1 cellular context compared by ENCODE assay signal in the genomic region with DNA sequence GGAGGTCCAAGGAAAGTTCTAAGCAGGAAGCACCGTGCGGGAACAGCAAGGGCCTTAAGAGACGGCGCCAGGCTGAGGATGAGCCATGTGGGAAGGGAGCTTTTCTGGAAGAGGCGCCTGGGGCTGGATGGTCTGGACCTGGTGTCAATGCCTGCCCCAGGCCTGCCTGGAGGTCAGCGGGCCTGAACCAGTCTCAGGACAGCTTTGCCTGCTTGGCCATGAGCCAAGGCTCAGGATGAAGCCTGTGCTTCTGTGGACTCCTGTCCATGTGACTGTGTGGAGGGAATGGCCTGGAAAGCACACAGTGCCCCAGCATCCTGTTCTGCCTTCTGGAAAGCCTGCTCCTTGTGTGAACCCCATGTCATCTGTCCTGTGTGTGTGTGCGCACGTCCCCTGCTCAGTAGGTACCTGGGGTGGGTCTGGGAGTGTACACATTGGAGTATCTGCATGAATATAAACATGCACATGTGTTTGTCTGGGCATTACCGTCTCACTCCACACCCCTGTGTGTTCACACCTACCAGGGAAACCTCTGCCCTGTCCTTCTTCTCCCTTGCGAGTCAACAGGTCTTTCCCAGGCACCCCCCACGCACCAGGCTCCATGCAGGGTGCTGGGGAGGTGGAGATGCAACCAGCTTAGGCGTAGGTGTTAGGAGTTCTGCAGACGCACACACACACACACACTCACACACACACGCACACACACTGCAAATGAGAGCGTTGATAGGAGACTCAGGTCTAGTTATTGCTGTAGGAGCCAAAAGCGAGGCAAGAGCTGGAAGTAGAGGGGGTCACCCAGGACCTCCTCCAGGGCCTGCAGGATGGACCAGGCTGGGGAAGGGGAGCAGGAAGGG.
TF ChIP-seq lines count a peak whose summit lies in the region.

No MANE protein-coding gene starts in this region.

TF ChIP-seq in H1, 55 proteins besides CTCF, POLR2A, EP300 and RAD21:
- TF ChIP-seq SIRT6 (IDR thresholded peaks at IDR 0.05; ENCODE audit: low read length): no peak
- no peak for TF ChIP-seq CTBP2 (IDR thresholded peaks at IDR 0.05; ENCODE audit: borderline replicate concordance, insufficient read depth, insufficient read length, low read length)
- TF ChIP-seq NRF1 (IDR thresholded peaks at IDR 0.05; ENCODE audit: low read depth, low read length): no peak
- TF ChIP-seq TEAD4 (IDR thresholded peaks at IDR 0.05; ENCODE audit: low read depth, low read length): no peak
- TF ChIP-seq RBBP5 (IDR thresholded peaks at IDR 0.05; ENCODE audit: borderline replicate concordance, low read depth, low read length): no peak
- no peak for TF ChIP-seq BACH1 (IDR thresholded peaks at IDR 0.05; ENCODE audit: low read length)
- no peak for TF ChIP-seq YY1 (IDR thresholded peaks at IDR 0.05; ENCODE audit: low read depth, low read length)
- TF ChIP-seq RXRA (IDR thresholded peaks at IDR 0.05; ENCODE audit: insufficient read depth, low read depth, low read length): no peak
- no peak for TF ChIP-seq TBP (IDR thresholded peaks at IDR 0.05; ENCODE audit: low read depth, low read length)
- TF ChIP-seq SUZ12 (IDR thresholded peaks at IDR 0.05; ENCODE audit: low read length): no peak
- TF ChIP-seq ZNF274 (IDR thresholded peaks at IDR 0.05; ENCODE audit: borderline replicate concordance, extremely low read depth, low read length): no peak
- TF ChIP-seq CEBPB (IDR thresholded peaks at IDR 0.05; ENCODE audit: low read depth, low read length): no peak
- TF ChIP-seq, protein P1, sequence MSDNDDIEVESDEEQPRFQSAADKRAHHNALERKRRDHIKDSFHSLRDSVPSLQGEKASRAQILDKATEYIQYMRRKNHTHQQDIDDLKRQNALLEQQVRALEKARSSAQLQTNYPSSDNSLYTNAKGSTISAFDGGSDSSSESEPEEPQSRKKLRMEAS (IDR thresholded peaks at IDR 0.05): no peak
- TF ChIP-seq HDAC2 (IDR thresholded peaks at IDR 0.05; ENCODE audit: borderline replicate concordance in 1 of 2, low read depth in 2 of 2, low read length in 2 of 2): no peak
